22 cellular contexts compared by ENCODE assay signal in genomic region chr1:234660536-234661133, GRCh38.
"Had no signal": no experiment of that assay in that cellular context is flagged by ENCODE, and none has a peak within 500 bp of the region (broad histone marks: within the 10 kb centered on the region; RNA-seq: fewer than 3 reads in every experiment).

No MANE protein-coding gene starts in this region.

- H3K4me3 Mint-ChIP-seq: activated T-helper 17 cell treated with anti-CD3 and anti-CD28 coated beads, Interleukin-2, amount 50 U/mL, for 72 hours; nephron; T-cell; T-helper 2 cell treated with Interferon-gamma antibody and Interleukin-4, amounts not matched to agents 5 μg/mL and 100 μg/mL, for 36 hours had no signal

- H3K36me3 ChIP-seq: brain microvascular endothelial cell, tibial artery, WERI-Rb-1 had no signal

- H3K27ac ChIP-seq: brain microvascular endothelial cell, coronary artery, parathyroid adenoma, tibial artery, WERI-Rb-1 had no signal

- H3K36me3 Mint-ChIP-seq: activated naive CD4-positive, alpha-beta T cell treated with anti-CD3 and anti-CD28 coated beads, Interleukin-2, amount 50 U/mL, for 72 hours; T-cell had no signal

- H3K27ac Mint-ChIP-seq: T-cell; T-helper 2 cell treated with Interferon-gamma antibody and Interleukin-4, amounts not matched to agents 5 μg/mL and 100 μg/mL, for 36 hours had no signal

- H3K79me2 ChIP-seq: parathyroid adenoma had no signal

- H3K27me3 Mint-ChIP-seq: activated T-helper 17 cell treated with anti-CD3 and anti-CD28 coated beads, Interleukin-2, amount 50 U/mL, for 72 hours; T-cell had no signal

- H3K27me3 ChIP-seq: brain microvascular endothelial cell, tibial artery had no signal

- ATAC-seq: activated naive CD4-positive, alpha-beta T cell treated with anti-CD3 and anti-CD28 coated beads, Interleukin-2, amount 50 U/mL, for 72 hours; activated T-helper 17 cell treated with anti-CD3 and anti-CD28 coated beads, Interleukin-2, amount 50 U/mL, for 72 hours; left cardiac atrium; right cardiac atrium; stimulated activated naive CD8-positive, alpha-beta T cell treated with anti-CD3 and anti-CD28 coated beads, Interleukin-15, Interleukin-2, amounts not matched to agents 100 U/mL and 50 U/mL, for 24 hours; T-cell had no signal

- H3K4me3 ChIP-seq: coronary artery, tibial artery had no signal

- DNase-seq: activated CD4-positive, CD25-positive, alpha-beta regulatory T cell treated with anti-CD3 and anti-CD28 coated beads, Interleukin-2, amount 50 U/mL, for 72 hours; activated T-cell treated with anti-CD3 and anti-CD28 coated beads, Interleukin-2, amount 50 U/mL, for 1 hour; aorta; brain microvascular endothelial cell; caudate nucleus; glutamatergic neuron; hypothalamus; left cardiac atrium; nucleus accumbens; right cardiac atrium; stimulated activated CD4-positive, alpha-beta T cell treated with anti-CD3 and anti-CD28 coated beads, Interleukin-12 subunit alpha, Interleukin-12 subunit beta, amount 100 ng/mL, for 4 hours; stimulated activated CD4-positive, alpha-beta T cell treated with anti-CD3 and anti-CD28 coated beads, Interleukin-4, amount 100 ng/mL, for 4 hours; stimulated activated naive CD8-positive, alpha-beta T cell treated with anti-CD3 and anti-CD28 coated beads, Interleukin-15, Interleukin-2, amounts not matched to agents 100 U/mL and 50 U/mL, for 24 hours; T-cell; tibial artery; WERI-Rb-1 had no signal

- H2AFZ ChIP-seq: parathyroid adenoma had no signal

- H3K9me3 Mint-ChIP-seq: activated naive CD4-positive, alpha-beta T cell treated with anti-CD3 and anti-CD28 coated beads, Interleukin-2, amount 50 U/mL, for 72 hours; activated T-helper 17 cell treated with anti-CD3 and anti-CD28 coated beads, Interleukin-2, amount 50 U/mL, for 72 hours; nephron; T-cell; T-helper 2 cell treated with Interferon-gamma antibody and Interleukin-4, amounts not matched to agents 5 μg/mL and 100 μg/mL, for 36 hours had no signal
